ENCODE assay signal across 22 cellular contexts in genomic region chr18:23450022-23450421, GRCh38.
"Had no signal": no experiment of that assay in that cellular context is flagged by ENCODE, and none has a peak within 500 bp of the region (broad histone marks: within the 10 kb centered on the region; RNA-seq: fewer than 3 reads in every experiment).

No MANE protein-coding gene starts in this region.

- H3K27ac Mint-ChIP-seq: activated naive CD8-positive, alpha-beta T cell; nephron; WTC11 had no signal

- ATAC-seq: esophagus mucosa, left ventricle myocardium superior, right cardiac atrium, upper lobe of right lung, WTC11 had no signal

- H3K4me2 ChIP-seq: hepatocyte had no signal

- H3K36me3 ChIP-seq: adrenal gland, ascending aorta, brain microvascular endothelial cell, upper lobe of right lung had no signal

- H3K9me3 ChIP-seq: adrenal gland, ascending aorta, upper lobe of right lung had no signal

- H3K9me3 Mint-ChIP-seq: nephron had no signal

- H3K36me3 Mint-ChIP-seq: activated naive CD8-positive, alpha-beta T cell; WTC11 had no signal

- H3K27ac ChIP-seq: adrenal gland, ascending aorta, brain microvascular endothelial cell, hepatocyte, parathyroid adenoma, upper lobe of right lung had no signal

- DNase-seq: activated gamma-delta T cell treated with Interleukin-2 at 50 U/mL for 16 hours; activated T-cell treated with anti-CD3 and anti-CD28 coated beads, Interleukin-2, amount 50 U/mL, for 1 hour; adrenal gland; brain microvascular endothelial cell; caudate nucleus; effector memory CD4-positive, alpha-beta T cell; glutamatergic neuron; left ventricle myocardium superior; mammary epithelial cell; midbrain; right cardiac atrium; stimulated activated CD4-positive, alpha-beta T cell treated with anti-CD3 and anti-CD28 coated beads, Interleukin-4, amount 100 ng/mL, for 24 hours; stimulated activated naive CD4-positive, alpha-beta T cell treated with Interleukin-2 at 50 U/mL for 16 hours; T-helper 2 cell; upper lobe of right lung had no signal

- H3K4me3 ChIP-seq: adrenal gland, ascending aorta, hepatocyte, upper lobe of right lung had no signal

- H3K4me3 Mint-ChIP-seq: activated naive CD8-positive, alpha-beta T cell; WTC11 had no signal

- H3K27me3 ChIP-seq: adrenal gland, ascending aorta, brain microvascular endothelial cell, hepatocyte, upper lobe of right lung had no signal

- H3K9ac ChIP-seq: parathyroid adenoma had no signal
